28 cellular contexts compared by ENCODE assay signal in the genomic region with DNA sequence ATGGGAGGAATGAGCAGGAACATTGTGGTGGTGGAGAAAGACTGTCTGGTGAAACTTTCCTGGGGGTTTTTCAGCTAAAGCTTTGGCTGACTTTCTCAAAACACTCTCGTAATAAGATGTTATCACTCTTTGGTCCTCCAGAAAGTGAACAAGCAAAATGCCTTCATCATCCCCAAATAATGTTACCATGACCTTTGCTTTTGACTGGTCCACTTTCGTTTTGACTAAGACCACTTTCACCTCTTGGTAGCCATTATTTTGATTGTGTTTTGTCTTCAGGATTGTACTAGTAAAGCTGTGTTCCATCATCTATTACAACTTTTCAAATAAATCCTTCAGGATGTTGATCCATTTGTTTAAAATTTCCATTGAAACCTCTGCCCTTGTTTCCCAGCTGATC.
"Had no signal": no experiment of that assay in that cellular context is flagged by ENCODE, and none has a peak within 500 bp of the region (broad histone marks: within the 10 kb centered on the region; RNA-seq: fewer than 3 reads in every experiment).

No MANE protein-coding gene starts in this region.

- H3K4me1 ChIP-seq: stomach, suprapubic skin, testis, thyroid gland, tibial artery, tibial nerve, transverse colon, upper lobe of right lung, uterus, vagina had no signal

- H3K27me3 ChIP-seq: stomach, suprapubic skin, testis, thyroid gland, tibial artery, tibial nerve, transverse colon, upper lobe of right lung, uterus, vagina had no signal

- H3K9me3 Mint-ChIP-seq: type B pancreatic cell had no signal

- H3K27me3 Mint-ChIP-seq: stimulated activated memory B cell treated with anti-CD40 and anti-IgM and Interleukin-4, amounts not matched to agents 10 μg/mL and 1 μg/mL and 100 μg/mL, for 72 hours; stimulated activated naive B cell treated with anti-CD40 and anti-IgM and Interleukin-4, amounts not matched to agents 10 μg/mL and 1 μg/mL and 100 μg/mL, for 72 hours; stimulated activated naive CD8-positive, alpha-beta T cell treated with anti-CD3 and anti-CD28 coated beads, Interleukin-15, amount 100 ng/mL, for 72 hours; stimulated activated naive CD8-positive, alpha-beta T cell treated with anti-CD3 and anti-CD28 coated beads, Interleukin-15, Interleukin-2, amounts not matched to agents 100 ng/mL and 50 ng/mL, for 24 hours; type B pancreatic cell had no signal

- ATAC-seq: stimulated activated effector memory CD8-positive, alpha-beta T cell treated with anti-CD3 and anti-CD28 coated beads, Interleukin-12 subunit alpha, Interleukin-12 subunit beta, amount 100 ng/mL, for 72 hours; stimulated activated memory B cell treated with anti-CD40 and anti-IgM and Interleukin-4, amounts not matched to agents 10 μg/mL and 1 μg/mL and 100 μg/mL, for 72 hours; stimulated activated naive B cell treated with anti-CD40 and anti-IgM and Interleukin-4, amounts not matched to agents 10 μg/mL and 1 μg/mL and 100 μg/mL, for 72 hours; stimulated activated naive CD8-positive, alpha-beta T cell treated with anti-CD3 and anti-CD28 coated beads, Interleukin-15, amount 100 ng/mL, for 72 hours; stimulated activated naive CD8-positive, alpha-beta T cell treated with anti-CD3 and anti-CD28 coated beads, Interleukin-15, Interleukin-2, amounts not matched to agents 100 U/mL and 50 U/mL, for 24 hours; upper lobe of right lung had no signal

- H3K4me3 ChIP-seq: stomach, suprapubic skin, testis, thoracic aorta, thyroid gland, tibial artery, tibial nerve, transverse colon, upper lobe of right lung, uterus, vagina had no signal

- H3K27ac Mint-ChIP-seq: stimulated activated effector memory CD8-positive, alpha-beta T cell treated with anti-CD3 and anti-CD28 coated beads, Interleukin-12 subunit alpha, Interleukin-12 subunit beta, amount 100 ng/mL, for 72 hours; stimulated activated memory B cell treated with anti-CD40 and anti-IgM and Interleukin-4, amounts not matched to agents 10 μg/mL and 1 μg/mL and 100 μg/mL, for 72 hours; stimulated activated naive B cell treated with anti-CD40 and anti-IgM and Interleukin-4, amounts not matched to agents 10 μg/mL and 1 μg/mL and 100 μg/mL, for 72 hours; stimulated activated naive CD8-positive, alpha-beta T cell treated with anti-CD3 and anti-CD28 coated beads, Interleukin-15, amount 100 ng/mL, for 72 hours; stimulated activated naive CD8-positive, alpha-beta T cell treated with anti-CD3 and anti-CD28 coated beads, Interleukin-15, Interleukin-2, amounts not matched to agents 100 ng/mL and 50 ng/mL, for 24 hours; type B pancreatic cell had no signal

- H3K36me3 Mint-ChIP-seq: stimulated activated effector memory CD8-positive, alpha-beta T cell treated with anti-CD3 and anti-CD28 coated beads, Interleukin-12 subunit alpha, Interleukin-12 subunit beta, amount 100 ng/mL, for 72 hours; stimulated activated memory B cell treated with anti-CD40 and anti-IgM and Interleukin-4, amounts not matched to agents 10 μg/mL and 1 μg/mL and 100 μg/mL, for 72 hours; stimulated activated naive B cell treated with anti-CD40 and anti-IgM and Interleukin-4, amounts not matched to agents 10 μg/mL and 1 μg/mL and 100 μg/mL, for 72 hours; type B pancreatic cell had no signal

- H3K36me3 ChIP-seq: stomach, suprapubic skin, thoracic aorta, thyroid gland, tibial artery, tibial nerve, transverse colon, upper lobe of right lung, uterus, vagina had no signal

- H3K9me3 ChIP-seq: suprapubic skin, testis, thoracic aorta, thyroid gland, transverse colon, uterus, vagina had no signal

- H3K4me3 Mint-ChIP-seq: stimulated activated effector memory CD8-positive, alpha-beta T cell treated with anti-CD3 and anti-CD28 coated beads, Interleukin-12 subunit alpha, Interleukin-12 subunit beta, amount 100 ng/mL, for 72 hours; stimulated activated memory B cell treated with anti-CD40 and anti-IgM and Interleukin-4, amounts not matched to agents 10 μg/mL and 1 μg/mL and 100 μg/mL, for 72 hours; stimulated activated naive B cell treated with anti-CD40 and anti-IgM and Interleukin-4, amounts not matched to agents 10 μg/mL and 1 μg/mL and 100 μg/mL, for 72 hours; stimulated activated naive CD8-positive, alpha-beta T cell treated with anti-CD3 and anti-CD28 coated beads, Interleukin-15, amount 100 ng/mL, for 72 hours; stimulated activated naive CD8-positive, alpha-beta T cell treated with anti-CD3 and anti-CD28 coated beads, Interleukin-15, Interleukin-2, amounts not matched to agents 100 ng/mL and 50 ng/mL, for 24 hours; type B pancreatic cell had no signal

- H3K4me1 Mint-ChIP-seq: stimulated activated effector memory CD8-positive, alpha-beta T cell treated with anti-CD3 and anti-CD28 coated beads, Interleukin-12 subunit alpha, Interleukin-12 subunit beta, amount 100 ng/mL, for 72 hours; stimulated activated memory B cell treated with anti-CD40 and anti-IgM and Interleukin-4, amounts not matched to agents 10 μg/mL and 1 μg/mL and 100 μg/mL, for 72 hours; stimulated activated naive B cell treated with anti-CD40 and anti-IgM and Interleukin-4, amounts not matched to agents 10 μg/mL and 1 μg/mL and 100 μg/mL, for 72 hours; stimulated activated naive CD8-positive, alpha-beta T cell treated with anti-CD3 and anti-CD28 coated beads, Interleukin-15, amount 100 ng/mL, for 72 hours had no signal

- H3K27ac ChIP-seq: stomach, suprapubic skin, testis, thoracic aorta, thyroid gland, tibial artery, tibial nerve, transverse colon, upper lobe of right lung, uterus, vagina had no signal

- DNase-seq: stimulated activated CD4-positive, alpha-beta T cell treated with anti-CD3 and anti-CD28 coated beads, Interleukin-2, amount 100 ng/mL, for 48 hours; stimulated activated CD4-positive, alpha-beta T cell treated with anti-CD3 and anti-CD28 coated beads, Interleukin-4, amount 100 ng/mL, for 1 hour; stimulated activated CD4-positive, alpha-beta T cell treated with anti-CD3 and anti-CD28 coated beads, Interleukin-4, amount 100 ng/mL, for 24 hours; stimulated activated CD4-positive, alpha-beta T cell treated with anti-CD3 and anti-CD28 coated beads, Interleukin-4, amount 100 ng/mL, for 4 hours; stimulated activated CD8-positive, alpha-beta memory T cell treated with anti-CD3 and anti-CD28 coated beads, Interleukin-4, amount 100 ng/mL, for 48 hours; stimulated activated naive B cell treated with anti-CD40 and anti-IgM and Interleukin-4, amounts not matched to agents 10 μg/mL and 1 μg/mL and 100 μg/mL, for 72 hours; stimulated activated naive CD4-positive, alpha-beta T cell; stimulated activated naive CD4-positive, alpha-beta T cell treated with Interleukin-2 at 50 U/mL for 16 hours; stimulated activated naive CD8-positive, alpha-beta T cell treated with anti-CD3 and anti-CD28 coated beads, Interleukin-15, amount 100 ng/mL, for 72 hours; stimulated activated naive CD8-positive, alpha-beta T cell treated with anti-CD3 and anti-CD28 coated beads, Interleukin-15, Interleukin-2, amounts not matched to agents 100 U/mL and 50 U/mL, for 24 hours; stomach; substantia nigra; testis; thyroid gland; tibial artery; transverse colon; trophoblast cell; upper lobe of right lung; uterus had no signal

- FAIRE-seq: urothelium cell line had no signal
